Comparison of ENCODE assay signal across 14 cellular contexts in genomic region chr17:78027121-78027520, GRCh38.
"Had no signal": no experiment of that assay in that cellular context is flagged by ENCODE, and none has a peak within 500 bp of the region (broad histone marks: within the 10 kb centered on the region; RNA-seq: fewer than 3 reads in every experiment).

No MANE protein-coding gene starts in this region.

- H3K27ac ChIP-seq: esophagus muscularis mucosa, pancreas, skin epidermis, stomach, thoracic aorta, VCaP had no signal

- H3K36me3 ChIP-seq: thoracic aorta had no signal

- H3K27ac Mint-ChIP-seq: memory B cell had no signal

- H3K27me3 Mint-ChIP-seq: memory B cell had no signal

- H3K36me3 Mint-ChIP-seq: activated naive CD4-positive, alpha-beta T cell treated with anti-CD3 and anti-CD28 coated beads, Interleukin-2, amount 50 U/mL, for 72 hours had no signal

- H3K27me3 ChIP-seq: esophagus muscularis mucosa, pancreas, stomach had no signal

- DNase-seq: activated CD4-positive, alpha-beta T cell treated with anti-CD3 and anti-CD28 coated beads for 4 hours; activated CD8-positive, alpha-beta memory T cell treated with anti-CD3 and anti-CD28 coated beads for 24 hours; anterior cingulate cortex; glutamatergic neuron; pancreas; retina; stimulated activated CD4-positive, alpha-beta T cell treated with anti-CD3 and anti-CD28 coated beads, Interleukin-4, amount 100 ng/mL, for 4 hours; stomach had no signal

- H3K4me1 ChIP-seq: pancreas had no signal

- H3K9me3 Mint-ChIP-seq: activated naive CD4-positive, alpha-beta T cell treated with anti-CD3 and anti-CD28 coated beads, Interleukin-2, amount 50 U/mL, for 72 hours; memory B cell had no signal

- H3K4me3 Mint-ChIP-seq: memory B cell had no signal

- H3K4me1 Mint-ChIP-seq: memory B cell had no signal

- ATAC-seq: activated naive CD4-positive, alpha-beta T cell treated with anti-CD3 and anti-CD28 coated beads, Interleukin-2, amount 50 U/mL, for 72 hours; pancreas had no signal

- H3K9me3 ChIP-seq: esophagus muscularis mucosa, pancreas, stomach, thoracic aorta had no signal

- H3K4me3 ChIP-seq: esophagus muscularis mucosa, pancreas, skin epidermis, stomach, thoracic aorta had no signal
